13 cellular contexts compared by ENCODE assay signal in genomic region chr15:69034352-69034751, GRCh38. TPM values are rescaled to one million over a fixed set of nuclear protein-coding genes. Genes with fewer than 3 reads are reported as not detected.
DNase-seq lines count a peak whose midpoint lies in the region; ATAC-seq and TF ChIP-seq lines count a peak whose summit lies in the region.
"Had no signal": no experiment of that assay in that cellular context is flagged by ENCODE, and none has a peak within 500 bp of the region (broad histone marks: within the 10 kb centered on the region; RNA-seq: fewer than 3 reads in every experiment).

No MANE protein-coding gene starts in this region.

- peaks cover 12% of the 10 kb centered on the region for H3K27me3 Mint-ChIP-seq in HFFc6 (ENCODE audit: insufficient read depth)
- peaks cover 51% of the 10 kb centered on the region for H3K27me3 Mint-ChIP-seq in activated T-cell treated with anti-CD3 and anti-CD28 coated beads, Interleukin-2, amount 50 U/mL, for 72 hours (ENCODE audit: low read depth)

- peak overlapping the region; percentile 69 for H3K27ac Mint-ChIP-seq in HFFc6
- no peak overlapping the region for H3K27ac Mint-ChIP-seq in activated T-cell treated with anti-CD3 and anti-CD28 coated beads, Interleukin-2, amount 50 U/mL, for 72 hours
- H3K27ac Mint-ChIP-seq: activated naive CD8-positive, alpha-beta T cell treated with anti-CD3 and anti-CD28 coated beads, Interleukin-2, amount 10 ng/mL, durations not matched to agents 7 days and 5 days had no signal

- H3K9me3 Mint-ChIP-seq in HFFc6, result no peaks in the 10 kb centered on the region
- H3K9me3 Mint-ChIP-seq in activated T-cell treated with anti-CD3 and anti-CD28 coated beads, Interleukin-2, amount 50 U/mL, for 72 hours, result no peaks in the 10 kb centered on the region
- H3K9me3 Mint-ChIP-seq: activated naive CD8-positive, alpha-beta T cell treated with anti-CD3 and anti-CD28 coated beads, Interleukin-2, amount 10 ng/mL, durations not matched to agents 7 days and 5 days had no signal

- H3K4me3 Mint-ChIP-seq in HFFc6, result no peak overlapping the region
- H3K4me3 Mint-ChIP-seq in activated T-cell treated with anti-CD3 and anti-CD28 coated beads, Interleukin-2, amount 50 U/mL, for 72 hours, result no peak overlapping the region
- H3K4me3 Mint-ChIP-seq: activated naive CD8-positive, alpha-beta T cell treated with anti-CD3 and anti-CD28 coated beads, Interleukin-2, amount 10 ng/mL, durations not matched to agents 7 days and 5 days had no signal

- TF ChIP-seq CTCF in AG10803 (conservative IDR thresholded peaks at IDR 0.05; ENCODE audit: low read length) (no peak), HFFc6 (IDR thresholded peaks at IDR 0.05) (no peak)

- no peak overlapping the region for H3K4me3 ChIP-seq in AG10803 (ENCODE audit: low read length)

- ATAC-seq in activated T-cell treated with anti-CD3 and anti-CD28 coated beads, Interleukin-2, amount 50 U/mL, for 72 hours (replicated peaks in 1 of 2), result peak; percentile 84 to 86
- no peak for ATAC-seq in HG02884 (IDR thresholded peaks at IDR 0.05; ENCODE audit: unreplicated experiment)
- ATAC-seq: left cardiac atrium had no signal

- DNase-seq in AG10803 (ENCODE audit: low read depth) (peak; percentile 83), HFFc6 (peak; percentile 87), iris pigment epithelial cell (ENCODE audit: low read depth) (peak; percentile 87), NCI-H2107 (lab: John Stamatoyannopoulos, UW) (no peak), RPMI8226 (no peak), D341Med (ENCODE audit: low spot score) (no peak)
- peak; percentile 23 to 25 for DNase-seq in activated T-cell treated with anti-CD3 and anti-CD28 coated beads, Interleukin-2, amount 50 U/mL, for 72 hours
- DNase-seq: activated CD4-positive, alpha-beta T cell treated with anti-CD3 and anti-CD28 coated beads, Interleukin-2, amount 50 U/mL, for 4 hours; activated naive CD8-positive, alpha-beta T cell treated with anti-CD3 and anti-CD28 coated beads, Interleukin-2, amount 10 ng/mL, durations not matched to agents 7 days and 5 days; left cardiac atrium; occipital lobe; stimulated activated CD4-positive, alpha-beta T cell treated with anti-CD3 and anti-CD28 coated beads, Interleukin-4, amount 100 ng/mL, for 1 hour had no signal

- peaks cover 29% of the 10 kb centered on the region for H3K4me1 Mint-ChIP-seq in HFFc6 (ENCODE audit: low read depth)
- peaks cover 25% of the 10 kb centered on the region for H3K4me1 Mint-ChIP-seq in activated T-cell treated with anti-CD3 and anti-CD28 coated beads, Interleukin-2, amount 50 U/mL, for 72 hours (ENCODE audit: low read depth)

- no peaks in the 10 kb centered on the region for H3K36me3 Mint-ChIP-seq in HFFc6 (ENCODE audit: low read depth)
- no peaks in the 10 kb centered on the region for H3K36me3 Mint-ChIP-seq in activated T-cell treated with anti-CD3 and anti-CD28 coated beads, Interleukin-2, amount 50 U/mL, for 72 hours (ENCODE audit: insufficient read depth in 2 of 2)
- H3K36me3 Mint-ChIP-seq: activated naive CD8-positive, alpha-beta T cell treated with anti-CD3 and anti-CD28 coated beads, Interleukin-2, amount 10 ng/mL, durations not matched to agents 7 days and 5 days had no signal

RNA-seq across cellular contexts. Expression of gene NOX5, which starts 19.9 kb away (rescaled TPM):
- total RNA-seq in HFFc6 (2021; fragmentation: NEBNext Ultra II Directional; extraction: Animal tissue kit (Norgen Biotek cat#: 25700)), result under 1 TPM; 0.19 to 0.77 (median 0.64) TPM
- total RNA-seq in activated T-cell treated with anti-CD3 and anti-CD28 coated beads, Interleukin-2, amount 50 U/mL, for 72 hours, result not detected

Comparison
In these comparisons a context has a peak if more than half of its experiments do, and no peak if none do; other contexts are left out.
1. DNase-seq: peak in AG10803 (single experiment), HFFc6 (single experiment), activated T-cell treated with anti-CD3 and anti-CD28 coated beads, Interleukin-2, amount 50 U/mL, for 72 hours (2 of 2) and iris pigment epithelial cell (single experiment); none in NCI-H2107 (single experiment), RPMI8226 (single experiment) and D341Med (single experiment).